Comparison of ENCODE assay signal across 1 cellular context in genomic region chr6:81842254-81842653, GRCh38.
TF ChIP-seq lines count a peak whose summit lies in the region.

No MANE protein-coding gene starts in this region.

TF ChIP-seq in SK-N-SH, 30 proteins besides CTCF, POLR2A, EP300 and RAD21 (continued from another document):
- TF ChIP-seq REST (IDR thresholded peaks at IDR 0.05; ENCODE audit: low read depth, low read length) = no peak
- no peak for TF ChIP-seq NRF1 (IDR thresholded peaks at IDR 0.05; ENCODE audit: low read depth, low read length)
- no peak for TF ChIP-seq RFX5 (IDR thresholded peaks at IDR 0.05; ENCODE audit: low read length)
- TF ChIP-seq, protein P1, sequence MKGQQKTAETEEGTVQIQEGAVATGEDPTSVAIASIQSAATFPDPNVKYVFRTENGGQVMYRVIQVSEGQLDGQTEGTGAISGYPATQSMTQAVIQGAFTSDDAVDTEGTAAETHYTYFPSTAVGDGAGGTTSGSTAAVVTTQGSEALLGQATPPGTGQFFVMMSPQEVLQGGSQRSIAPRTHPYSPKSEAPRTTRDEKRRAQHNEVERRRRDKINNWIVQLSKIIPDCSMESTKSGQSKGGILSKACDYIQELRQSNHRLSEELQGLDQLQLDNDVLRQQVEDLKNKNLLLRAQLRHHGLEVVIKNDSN (IDR thresholded peaks at IDR 0.05; ENCODE audit: borderline replicate concordance, low read depth) = no peak
- TF ChIP-seq EZH2phosphoT487 (IDR thresholded peaks at IDR 0.05; ENCODE audit: borderline replicate concordance, low read depth) = no peak
TF ChIP-seq in SK-N-SH: peak in this region for 0.
